ENCODE assay signal across 15 cellular contexts in the genomic region with DNA sequence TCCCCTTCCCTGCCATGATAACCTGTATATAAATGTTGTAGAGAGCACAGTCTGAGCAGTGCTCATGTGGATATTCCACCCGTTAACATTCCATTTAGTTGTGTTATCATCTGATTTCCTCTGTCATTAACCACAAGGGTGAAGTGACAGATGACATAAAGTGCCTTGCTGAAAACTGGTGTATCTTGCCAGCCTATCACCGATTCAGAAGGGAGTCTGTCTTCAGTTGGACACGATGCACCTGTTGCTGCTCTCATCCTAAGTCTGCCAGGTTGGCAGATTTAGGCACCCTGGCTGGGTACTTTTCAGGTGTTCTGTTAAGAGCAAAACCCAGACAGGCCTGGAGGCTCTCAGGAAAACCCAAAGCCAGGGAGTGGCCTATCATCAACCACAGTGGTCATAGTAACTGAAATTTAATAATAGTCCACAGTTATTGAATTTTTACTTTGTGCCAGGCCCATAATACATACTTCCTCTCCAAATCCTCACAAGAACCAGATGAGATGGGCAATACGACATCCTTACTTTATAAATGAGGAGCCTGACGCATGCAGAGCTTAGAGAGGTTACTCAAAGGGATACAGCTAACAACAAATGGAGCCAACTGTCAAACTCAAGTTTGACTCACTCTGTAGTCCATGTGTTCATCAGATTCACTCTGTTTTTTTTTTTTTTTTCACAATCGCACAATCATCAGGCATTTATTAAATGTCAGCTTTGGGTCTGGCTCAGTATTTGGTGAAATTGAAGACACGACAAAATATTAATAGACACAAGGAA.
DNase-seq lines count a peak whose midpoint lies in the region; ATAC-seq and TF ChIP-seq lines count a peak whose summit lies in the region.
"Had no signal": no experiment of that assay in that cellular context is flagged by ENCODE, and none has a peak within 500 bp of the region (broad histone marks: within the 10 kb centered on the region; RNA-seq: fewer than 3 reads in every experiment).

No MANE protein-coding gene starts in this region.

- no peaks in the 10 kb centered on the region for H3K27me3 Mint-ChIP-seq in GM23338 (ENCODE audit: insufficient read depth, low read depth, poor library complexity)
- H3K27me3 Mint-ChIP-seq in natural killer cell treated with Interleukin-12 subunit alpha and Interleukin-12 subunit beta and Interleukin-15 and Interleukin-18, amount 100 ng/mL, for 72 hours: no peaks in the 10 kb centered on the region
- H3K27me3 Mint-ChIP-seq in activated T-cell treated with anti-CD3 and anti-CD28 coated beads, Interleukin-2, amount 50 U/mL, for 24 hours: no peaks in the 10 kb centered on the region

- peaks cover 17% of the 10 kb centered on the region for H3K4me1 ChIP-seq in GM23338 (ENCODE audit: insufficient read depth)
- H3K4me1 ChIP-seq: prostate gland had no signal

- H3K27ac ChIP-seq in GM23338 (ENCODE audit: low read depth): no peak overlapping the region
- no peak overlapping the region for H3K27ac ChIP-seq in coronary artery
- H3K27ac ChIP-seq: prostate gland had no signal

- H3K36me3 ChIP-seq in GM23338 (ENCODE audit: insufficient read depth): no peaks in the 10 kb centered on the region
- H3K36me3 ChIP-seq: prostate gland had no signal

- no peak for TF ChIP-seq CTCF in AG09309 (IDR thresholded peaks at IDR 0.05; ENCODE audit: control insufficient read depth, insufficient read depth, low read depth, low read length, missing control alignments)
- no peak for TF ChIP-seq CTCF in GM23338 (conservative IDR thresholded peaks at IDR 0.05; ENCODE audit: low read depth in 2 of 2)
- no peak for TF ChIP-seq CTCF in coronary artery (IDR thresholded peaks at IDR 0.05)

- no peak overlapping the region; the same call in 1 of the 2 replicates for H2AFZ ChIP-seq in GM23338

- no peaks in the 10 kb centered on the region for H3K27me3 ChIP-seq in GM23338 (ENCODE audit: insufficient read depth)

- peaks cover 10% of the 10 kb centered on the region; the same call in 1 of the 2 replicates for H3K9me2 ChIP-seq in GM23338 (ENCODE audit: insufficient read depth)

- ATAC-seq in GM23338: no peak
- ATAC-seq in natural killer cell treated with Interleukin-12 subunit alpha and Interleukin-12 subunit beta and Interleukin-15 and Interleukin-18, amount 100 ng/mL, for 72 hours: no peak

- peaks cover 34% of the 10 kb centered on the region for H3K4me1 Mint-ChIP-seq in GM23338
- H3K4me1 Mint-ChIP-seq in natural killer cell treated with Interleukin-12 subunit alpha and Interleukin-12 subunit beta and Interleukin-15 and Interleukin-18, amount 100 ng/mL, for 72 hours (ENCODE audit: low read depth in 2 of 2): peaks cover 42 to 45% of the 10 kb centered on the region in 2 donors
- H3K4me1 Mint-ChIP-seq in activated T-cell treated with anti-CD3 and anti-CD28 coated beads, Interleukin-2, amount 50 U/mL, for 24 hours (ENCODE audit: low read depth): peaks cover 44% of the 10 kb centered on the region

- 0 out of 2 replicates have a peak overlapping the region, but pooled peaks have one; percentile 25 for H3K4me2 ChIP-seq in GM23338

- H4K20me1 ChIP-seq in GM23338 (replicated peaks; ENCODE audit: insufficient read depth): no peaks in the 10 kb centered on the region

- DNase-seq in AG09309 (ENCODE audit: low read depth): peak; percentile 61
- no peak for DNase-seq in GM23338 (ENCODE audit: low spot score)
- peak; percentile 2 for DNase-seq in coronary artery (ENCODE audit: low spot score)
- no peak for DNase-seq in natural killer cell treated with Interleukin-12 subunit alpha and Interleukin-12 subunit beta and Interleukin-15 and Interleukin-18, amount 100 ng/mL, for 72 hours (ENCODE audit: low spot score)
- no peak for DNase-seq in stimulated activated CD4-positive, alpha-beta T cell treated with anti-CD3 and anti-CD28 coated beads, Interleukin-1b, Interleukin-23, amount 100 ng/mL, for 48 hours
- no peak for DNase-seq in HT-29 (ENCODE audit: low spot score)
- DNase-seq in epidermal melanocyte (ENCODE audit: insufficient read length, low spot score): no peak
- no peak for DNase-seq in activated T-cell treated with anti-CD3 and anti-CD28 coated beads, Interleukin-2, amount 50 U/mL, for 24 hours
- DNase-seq: activated B cell treated with CpG ODN at 0.5 μM for 24 hours, amniotic stem cell, NCI-H1105 treated with DMSO at 0.1 percent for 48 hours, NCI-H446, trophoblast cell had no signal

- H3K79me2 ChIP-seq in GM23338 (replicated peaks; ENCODE audit: insufficient read depth): no peaks in the 10 kb centered on the region

- no peak overlapping the region; the same call in 2 of the 3 replicates for H3K4me3 Mint-ChIP-seq in GM23338
- H3K4me3 Mint-ChIP-seq in natural killer cell treated with Interleukin-12 subunit alpha and Interleukin-12 subunit beta and Interleukin-15 and Interleukin-18, amount 100 ng/mL, for 72 hours: peak overlapping the region; percentile 83
- no peak overlapping the region for H3K4me3 Mint-ChIP-seq in activated T-cell treated with anti-CD3 and anti-CD28 coated beads, Interleukin-2, amount 50 U/mL, for 24 hours
- H3K4me3 Mint-ChIP-seq: activated B cell treated with CpG ODN at 0.5 μM for 24 hours; CD8-positive, alpha-beta T cell had no signal

- no peaks in the 10 kb centered on the region; the same call in 2 of the 3 replicates for H3K9me3 Mint-ChIP-seq in GM23338
- no peaks in the 10 kb centered on the region for H3K9me3 Mint-ChIP-seq in natural killer cell treated with Interleukin-12 subunit alpha and Interleukin-12 subunit beta and Interleukin-15 and Interleukin-18, amount 100 ng/mL, for 72 hours
- no peaks in the 10 kb centered on the region for H3K9me3 Mint-ChIP-seq in activated T-cell treated with anti-CD3 and anti-CD28 coated beads, Interleukin-2, amount 50 U/mL, for 24 hours
- H3K9me3 Mint-ChIP-seq: activated B cell treated with CpG ODN at 0.5 μM for 24 hours; CD8-positive, alpha-beta T cell had no signal

- H3F3A ChIP-seq in GM23338 (replicated peaks; ENCODE audit: low read depth): no peaks in the 10 kb centered on the region

- H3K4me3 ChIP-seq in AG09309 (ENCODE audit: control insufficient read depth, low read depth, low read length): no peak overlapping the region
- no peak overlapping the region for H3K4me3 ChIP-seq in GM23338
- H3K4me3 ChIP-seq in coronary artery: no peak overlapping the region
- H3K4me3 ChIP-seq: prostate gland had no signal

- peaks cover 16% of the 10 kb centered on the region for H3K36me3 Mint-ChIP-seq in GM23338 (ENCODE audit: low read depth)
- peaks cover 9% of the 10 kb centered on the region for H3K36me3 Mint-ChIP-seq in natural killer cell treated with Interleukin-12 subunit alpha and Interleukin-12 subunit beta and Interleukin-15 and Interleukin-18, amount 100 ng/mL, for 72 hours
- H3K36me3 Mint-ChIP-seq in activated T-cell treated with anti-CD3 and anti-CD28 coated beads, Interleukin-2, amount 50 U/mL, for 24 hours (ENCODE audit: low read depth): no peaks in the 10 kb centered on the region
- H3K36me3 Mint-ChIP-seq: CD8-positive, alpha-beta T cell had no signal

- H3K27ac Mint-ChIP-seq in GM23338: peak overlapping the region; percentile 39; the same call in 1 of the 2 replicates
- H3K27ac Mint-ChIP-seq in natural killer cell treated with Interleukin-12 subunit alpha and Interleukin-12 subunit beta and Interleukin-15 and Interleukin-18, amount 100 ng/mL, for 72 hours: peak overlapping the region; percentile 91 to 93
- no peak overlapping the region for H3K27ac Mint-ChIP-seq in activated T-cell treated with anti-CD3 and anti-CD28 coated beads, Interleukin-2, amount 50 U/mL, for 24 hours
- H3K27ac Mint-ChIP-seq: activated B cell treated with CpG ODN at 0.5 μM for 24 hours had no signal

TF ChIP-seq in GM23338, 12 proteins besides CTCF, POLR2A, EP300 and RAD21:
- TF ChIP-seq NANOG (IDR thresholded peaks at IDR 0.05; ENCODE audit: borderline replicate concordance): no peak
- no peak for TF ChIP-seq EZH2phosphoT487 (IDR thresholded peaks at IDR 0.05; ENCODE audit: unreplicated experiment)

Comparison
In these comparisons a context has a peak if more than half of its experiments do, and no peak if none do; other contexts are left out.
1. DNase-seq: peak in AG09309 (single experiment) and coronary artery (single experiment); none in GM23338 (single experiment), natural killer cell treated with Interleukin-12 subunit alpha and Interleukin-12 subunit beta and Interleukin-15 and Interleukin-18, amount 100 ng/mL, for 72 hours (single experiment), stimulated activated CD4-positive, alpha-beta T cell treated with anti-CD3 and anti-CD28 coated beads, Interleukin-1b, Interleukin-23, amount 100 ng/mL, for 48 hours (single experiment), HT-29 (single experiment), epidermal melanocyte (single experiment) and activated T-cell treated with anti-CD3 and anti-CD28 coated beads, Interleukin-2, amount 50 U/mL, for 24 hours (single experiment).